ENCODE assay signal across 8 cellular contexts in the genomic region with DNA sequence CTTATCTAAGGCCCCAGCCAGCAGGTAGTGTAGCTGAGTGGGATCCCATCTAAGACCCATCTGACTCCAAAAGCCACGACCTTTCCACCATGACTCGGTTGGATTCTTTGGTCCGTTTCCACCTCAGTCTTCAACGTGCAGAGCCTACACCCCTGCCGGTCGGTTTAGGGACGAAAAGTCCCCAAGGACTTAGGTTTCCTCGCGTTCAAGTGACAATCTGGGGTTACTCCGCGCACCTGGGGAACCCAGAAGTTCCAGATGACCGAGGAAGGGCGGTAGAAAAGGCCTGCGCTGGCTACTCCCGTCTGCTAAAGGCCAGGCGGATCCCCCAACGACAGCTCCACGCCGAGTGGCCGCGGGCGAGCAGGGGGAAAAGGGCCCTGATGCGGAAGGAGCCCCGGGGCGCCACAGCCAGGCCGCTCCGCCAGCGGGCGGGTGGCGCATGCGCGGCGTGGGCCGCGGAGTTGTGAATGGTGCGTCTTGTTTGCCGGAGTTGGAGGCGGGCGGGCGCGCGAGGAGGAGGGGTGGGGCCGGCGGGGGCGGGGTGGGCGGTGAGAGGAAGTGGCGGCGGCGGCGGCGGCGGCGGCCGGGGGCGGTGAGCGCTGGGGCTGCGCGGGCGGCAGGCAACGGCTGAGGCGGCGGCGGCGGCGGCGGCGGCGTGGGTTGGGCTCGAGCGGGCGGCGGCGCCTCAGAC. TPM values are rescaled to one million over a fixed set of nuclear protein-coding genes. Genes with fewer than 3 reads are reported as not detected.
DNase-seq lines count a peak whose midpoint lies in the region; ATAC-seq and TF ChIP-seq lines count a peak whose summit lies in the region.

A gene (plus strand): TSS at position 595 of the 694 bp plus-strand sequence. CDS start 259 bp downstream, outside the sequence.

- H3K27me3 ChIP-seq in KMS-11 (ENCODE audit: insufficient read depth, low read depth) = no peaks in the 10 kb centered on the region
- H3K27me3 ChIP-seq in naive thymus-derived CD4-positive, alpha-beta T cell (ENCODE audit: control insufficient read depth in 2 of 2, insufficient read depth in 2 of 2, low read length in 2 of 2) = no peaks in the 10 kb centered on the region

- H3K36me3 ChIP-seq in KMS-11 (ENCODE audit: insufficient read depth) = 0 out of 2 replicates have a peak, but pooled peaks cover 7% of the 10 kb centered on the region
- H3K36me3 ChIP-seq in naive thymus-derived CD4-positive, alpha-beta T cell (ENCODE audit: control insufficient read depth in 2 of 3, insufficient read depth in 3 of 3, low read length in 3 of 3) = no peaks in the 10 kb centered on the region

- H3K27ac ChIP-seq in KMS-11 = peak within 1 kb of the TSS; percentile 84
- peak within 1 kb of the TSS; percentile 99 for H3K27ac ChIP-seq in naive thymus-derived CD4-positive, alpha-beta T cell (ENCODE audit: low read depth, low read length)

- H4K20me1 ChIP-seq in KMS-11 (ENCODE audit: insufficient read depth) = 0 out of 2 replicates have a peak, but pooled peaks cover 8% of the 10 kb centered on the region

- H3K4me3 Mint-ChIP-seq in activated T-helper 1 cell treated with anti-CD3 and anti-CD28 coated beads, Interleukin-12 subunit alpha, Interleukin-12 subunit beta, Interleukin-2, Interleukin-4 antibody, amounts not matched to agents 30 ng/mL and 10 ng/mL and 1 ng/mL, durations not matched to agents 14 hours and 24 hours and 36 hours = peak within 1 kb of the TSS; percentile 93
- peak within 1 kb of the TSS; percentile 86 to 93 (median 90) for H3K4me3 Mint-ChIP-seq in naive thymus-derived CD4-positive, alpha-beta T cell
- H3K4me3 Mint-ChIP-seq in stimulated activated memory B cell treated with anti-CD40 and anti-IgM and Interleukin-4, amounts not matched to agents 10 μg/mL and 1 μg/mL and 100 μg/mL, for 72 hours = peak within 1 kb of the TSS; percentile 89

- peak within 1 kb of the TSS; percentile 94 for H3K27ac Mint-ChIP-seq in activated T-helper 1 cell treated with anti-CD3 and anti-CD28 coated beads, Interleukin-12 subunit alpha, Interleukin-12 subunit beta, Interleukin-2, Interleukin-4 antibody, amounts not matched to agents 30 ng/mL and 10 ng/mL and 1 ng/mL, durations not matched to agents 14 hours and 24 hours and 36 hours
- peak within 1 kb of the TSS; percentile 90 to 97 (median 95) for H3K27ac Mint-ChIP-seq in naive thymus-derived CD4-positive, alpha-beta T cell
- peak within 1 kb of the TSS; percentile 86 for H3K27ac Mint-ChIP-seq in stimulated activated memory B cell treated with anti-CD40 and anti-IgM and Interleukin-4, amounts not matched to agents 10 μg/mL and 1 μg/mL and 100 μg/mL, for 72 hours

- no peaks in the 10 kb centered on the region for H3K27me3 Mint-ChIP-seq in activated T-helper 1 cell treated with anti-CD3 and anti-CD28 coated beads, Interleukin-12 subunit alpha, Interleukin-12 subunit beta, Interleukin-2, Interleukin-4 antibody, amounts not matched to agents 30 ng/mL and 10 ng/mL and 1 ng/mL, durations not matched to agents 14 hours and 24 hours and 36 hours (ENCODE audit: insufficient read depth)
- H3K27me3 Mint-ChIP-seq in naive thymus-derived CD4-positive, alpha-beta T cell = no peaks in the 10 kb centered on the region
- no peaks in the 10 kb centered on the region for H3K27me3 Mint-ChIP-seq in stimulated activated memory B cell treated with anti-CD40 and anti-IgM and Interleukin-4, amounts not matched to agents 10 μg/mL and 1 μg/mL and 100 μg/mL, for 72 hours

- peak; percentile 41; the same call in 1 of the 2 replicates for TF ChIP-seq CTCF in KMS-11 (conservative IDR thresholded peaks at IDR 0.05; ENCODE audit: low read depth, low read length)

- H3K4me1 Mint-ChIP-seq in activated T-helper 1 cell treated with anti-CD3 and anti-CD28 coated beads, Interleukin-12 subunit alpha, Interleukin-12 subunit beta, Interleukin-2, Interleukin-4 antibody, amounts not matched to agents 30 ng/mL and 10 ng/mL and 1 ng/mL, durations not matched to agents 14 hours and 24 hours and 36 hours (ENCODE audit: low read depth) = peaks cover 61% of the 10 kb centered on the region
- peaks cover 17 to 53% (median 46%) of the 10 kb centered on the region in 7 donors for H3K4me1 Mint-ChIP-seq in naive thymus-derived CD4-positive, alpha-beta T cell
- peaks cover 33% of the 10 kb centered on the region for H3K4me1 Mint-ChIP-seq in stimulated activated memory B cell treated with anti-CD40 and anti-IgM and Interleukin-4, amounts not matched to agents 10 μg/mL and 1 μg/mL and 100 μg/mL, for 72 hours

- DNase-seq in DMS79 (lab: John Stamatoyannopoulos, UW) = peak; percentile 46
- peak; percentile 89 for DNase-seq in RPMI7951 (ENCODE audit: low read depth)
- DNase-seq in activated T-helper 1 cell treated with anti-CD3 and anti-CD28 coated beads, Interleukin-12 subunit alpha, Interleukin-12 subunit beta, Interleukin-2, Interleukin-4 antibody, amounts not matched to agents 30 ng/mL and 10 ng/mL and 1 ng/mL, durations not matched to agents 14 hours and 24 hours and 36 hours (ENCODE audit: low spot score) = peak; percentile 94
- DNase-seq in fibroblast of gingiva (ENCODE audit: low read depth) = peak; percentile 93
- peak; percentile 92 to 97 (median 96) for DNase-seq in naive thymus-derived CD4-positive, alpha-beta T cell

- H3K79me2 ChIP-seq in KMS-11 (ENCODE audit: insufficient read depth, low read depth) = peaks cover 45% of the 10 kb centered on the region

- intact Hi-C loops in activated T-helper 1 cell treated with anti-CD3 and anti-CD28 coated beads, Interleukin-12 subunit alpha, Interleukin-12 subunit beta, Interleukin-2, Interleukin-4 antibody, amounts not matched to agents 30 ng/mL and 10 ng/mL and 1 ng/mL, durations not matched to agents 14 hours and 24 hours and 36 hours (cut with micrococcal nuclease) = loop anchor here (1.0 to 5.0 kb wide), 10 partner anchors 10 to 219 kb away; a partner anchor contains a TSS
- intact Hi-C loops in naive thymus-derived CD4-positive, alpha-beta T cell (cut with micrococcal nuclease) = loop anchor here (1.0 to 5.0 kb wide), 13 partner anchors 10 to 331 kb away; a partner anchor contains a TSS

- H3K9me3 ChIP-seq in naive thymus-derived CD4-positive, alpha-beta T cell (ENCODE audit: control insufficient read depth in 2 of 3, low read length in 3 of 3) = no peaks in the 10 kb centered on the region

- peak within 1 kb of the TSS; percentile 4 for H3K4me3 ChIP-seq in KMS-11 (IDR thresholded peaks at IDR 0.05; ENCODE audit: insufficient read depth, low read depth, low read length)
- peak within 1 kb of the TSS; percentile 78 for H3K4me3 ChIP-seq in naive thymus-derived CD4-positive, alpha-beta T cell (ENCODE audit: low read length)

- H3K4me1 ChIP-seq in KMS-11 (ENCODE audit: low read depth, poor library complexity, severe bottlenecking) = peaks cover 35% of the 10 kb centered on the region
- H3K4me1 ChIP-seq in naive thymus-derived CD4-positive, alpha-beta T cell (ENCODE audit: control insufficient read depth in 2 of 2, insufficient read depth in 2 of 2, low read length in 2 of 2) = peaks cover 16 to 23% of the 10 kb centered on the region in 2 donors

- CTCF ChIA-PET in naive thymus-derived CD4-positive, alpha-beta T cell (lab: Charles Lee) = interaction anchor here (1.1 to 3.7 kb wide), 3 partner anchors 10 to 129 kb away, joined by 5 to 19 read pairs (median 12); no protein-coding TSS in a partner anchor

- H2AFZ ChIP-seq in KMS-11 (ENCODE audit: low read depth) = peak within 1 kb of the TSS; percentile 72

- POLR2A ChIA-PET in naive thymus-derived CD4-positive, alpha-beta T cell (lab: Charles Lee) = interaction anchor here (0.6 to 4.3 kb wide), 16 partner anchors 9 to 215 kb away, joined by 3 to 31 read pairs (median 3); a partner anchor contains a TSS

- H3K36me3 Mint-ChIP-seq in activated T-helper 1 cell treated with anti-CD3 and anti-CD28 coated beads, Interleukin-12 subunit alpha, Interleukin-12 subunit beta, Interleukin-2, Interleukin-4 antibody, amounts not matched to agents 30 ng/mL and 10 ng/mL and 1 ng/mL, durations not matched to agents 14 hours and 24 hours and 36 hours (ENCODE audit: low read depth) = peaks cover 31% of the 10 kb centered on the region
- H3K36me3 Mint-ChIP-seq in naive thymus-derived CD4-positive, alpha-beta T cell = peaks cover 0 to 25% (median 0%) of the 10 kb centered on the region in 5 donors
- no peaks in the 10 kb centered on the region for H3K36me3 Mint-ChIP-seq in stimulated activated memory B cell treated with anti-CD40 and anti-IgM and Interleukin-4, amounts not matched to agents 10 μg/mL and 1 μg/mL and 100 μg/mL, for 72 hours

- peak within 1 kb of the TSS; percentile 92 for H3K4me2 ChIP-seq in KMS-11

- peak within 1 kb of the TSS; percentile 88 for H3K9ac ChIP-seq in KMS-11

- peak; percentile 59 for ATAC-seq in GM21717 (IDR thresholded peaks at IDR 0.05; ENCODE audit: unreplicated experiment)
- peak; percentile 92 for ATAC-seq in naive thymus-derived CD4-positive, alpha-beta T cell
- peak; percentile 92 for ATAC-seq in stimulated activated memory B cell treated with anti-CD40 and anti-IgM and Interleukin-4, amounts not matched to agents 10 μg/mL and 1 μg/mL and 100 μg/mL, for 72 hours

- H3K9me3 Mint-ChIP-seq in activated T-helper 1 cell treated with anti-CD3 and anti-CD28 coated beads, Interleukin-12 subunit alpha, Interleukin-12 subunit beta, Interleukin-2, Interleukin-4 antibody, amounts not matched to agents 30 ng/mL and 10 ng/mL and 1 ng/mL, durations not matched to agents 14 hours and 24 hours and 36 hours = no peaks in the 10 kb centered on the region
- H3K9me3 Mint-ChIP-seq in naive thymus-derived CD4-positive, alpha-beta T cell = no peaks in the 10 kb centered on the region
- H3K9me3 Mint-ChIP-seq in stimulated activated memory B cell treated with anti-CD40 and anti-IgM and Interleukin-4, amounts not matched to agents 10 μg/mL and 1 μg/mL and 100 μg/mL, for 72 hours = no peaks in the 10 kb centered on the region

RNA-seq across cellular contexts. Expression of the gene that starts here (rescaled TPM):
- total RNA-seq in RPMI7951 (2014; rRNA removed; shearing (Covaris generic)) = 98.3 and 105 TPM in 2 replicates
- 171 and 175 TPM in 2 replicates for total RNA-seq in activated T-helper 1 cell treated with anti-CD3 and anti-CD28 coated beads, Interleukin-12 subunit alpha, Interleukin-12 subunit beta, Interleukin-2, Interleukin-4 antibody, amounts not matched to agents 30 ng/mL and 10 ng/mL and 1 ng/mL, durations not matched to agents 14 hours and 24 hours and 36 hours
- total RNA-seq in naive thymus-derived CD4-positive, alpha-beta T cell = 100 to 1,000 TPM in 1 of 5 experiments, 10 to 100 TPM in 4; 75.4 to 223 (median 94.4) TPM
- polyA plus RNA-seq in naive thymus-derived CD4-positive, alpha-beta T cell = 10 to 100 TPM; 53.2 to 56.3 TPM

Comparison
In these comparisons a context has a peak if more than half of its experiments do, and no peak if none do; other contexts are left out.
1. Peak in every context shown above with its lines: DNase-seq, ATAC-seq, H3K4me3 ChIP-seq and H3K27ac ChIP-seq.
2. DNase-seq: peak in every context shown above with its lines; median percentile 96 in naive thymus-derived CD4-positive, alpha-beta T cell; 94 in activated T-helper 1 cell treated with anti-CD3 and anti-CD28 coated beads, Interleukin-12 subunit alpha, Interleukin-12 subunit beta, Interleukin-2, Interleukin-4 antibody, amounts not matched to agents 30 ng/mL and 10 ng/mL and 1 ng/mL, durations not matched to agents 14 hours and 24 hours and 36 hours; 93 in fibroblast of gingiva; 89 in RPMI7951; 46 in DMS79.